In genomic region chr18:48834421-48835011, GRCh38 we compare ENCODE assay signal across 8 cellular contexts.
A peak's percentile ranks its signal among the peaks of the same experiment; 100 is the strongest.
DNase-seq lines count a peak whose midpoint lies in the region; ATAC-seq, FAIRE-seq and TF ChIP-seq lines count a peak whose summit lies in the region.

No MANE protein-coding gene starts in this region.

- peaks cover 9% of the 10 kb centered on the region for H3K79me2 ChIP-seq in astrocyte (ENCODE audit: insufficient read depth, low read length)

- TF ChIP-seq CTCF in astrocyte (IDR thresholded peaks at IDR 0.05; ENCODE audit: insufficient read depth, low read depth, low read length) = no peak

- no peaks in the 10 kb centered on the region for H3K9me3 Mint-ChIP-seq in T-helper 2 cell treated with Interferon-gamma antibody and Interleukin-4, amounts not matched to agents 5 μg/mL and 100 μg/mL, for 36 hours
- H3K9me3 Mint-ChIP-seq in astrocyte (ENCODE audit: unreplicated experiment) = no peaks in the 10 kb centered on the region

- H4K20me1 ChIP-seq in astrocyte (ENCODE audit: insufficient read depth, low read length) = no peaks in the 10 kb centered on the region

- DNase-seq in AG20443 (ENCODE audit: low spot score) (peak; percentile 92), astrocyte (ENCODE audit: low read depth) (peak; percentile 89), islet precursor cell (peak; percentile 96), HuH-7 (ENCODE audit: low spot score) (no peak)
- DNase-seq in T-helper 2 cell treated with Interferon-gamma antibody and Interleukin-4, amounts not matched to agents 5 μg/mL and 100 μg/mL, for 36 hours (ENCODE audit: low spot score) = peak; percentile 82
- peak; percentile 58 to 60 for DNase-seq in stimulated activated CD4-positive, alpha-beta T cell treated with anti-CD3 and anti-CD28 coated beads, Interleukin-2, amount 100 ng/mL, for 48 hours

- no peaks in the 10 kb centered on the region for H3K9me3 ChIP-seq in astrocyte (ENCODE audit: insufficient read depth, low read depth, low read length)

- no peaks in the 10 kb centered on the region for H3K36me3 Mint-ChIP-seq in T-helper 2 cell treated with Interferon-gamma antibody and Interleukin-4, amounts not matched to agents 5 μg/mL and 100 μg/mL, for 36 hours (ENCODE audit: low read depth)
- H3K36me3 Mint-ChIP-seq in astrocyte (ENCODE audit: low read depth, unreplicated experiment) = peaks cover 7% of the 10 kb centered on the region

- H3K4me1 ChIP-seq in astrocyte (ENCODE audit: insufficient read depth, low read length) = peaks cover 61% of the 10 kb centered on the region

- no peaks in the 10 kb centered on the region for H3K27me3 ChIP-seq in astrocyte (ENCODE audit: insufficient read depth, low read length)

- FAIRE-seq in astrocyte (lab: Jason Lieb, UNC) = peak; percentile 100

- no peaks in the 10 kb centered on the region for H3K36me3 ChIP-seq in astrocyte (ENCODE audit: insufficient read depth, low read length)

- no peak overlapping the region for H2AFZ ChIP-seq in astrocyte (ENCODE audit: low read depth, low read length)

- H3K27ac ChIP-seq in astrocyte (ENCODE audit: low read depth, low read length) = peak overlapping the region; percentile 73

- H3K9ac ChIP-seq in astrocyte (ENCODE audit: low read length) = peak overlapping the region; percentile 63

- peaks cover 50% of the 10 kb centered on the region for H3K4me1 Mint-ChIP-seq in T-helper 2 cell treated with Interferon-gamma antibody and Interleukin-4, amounts not matched to agents 5 μg/mL and 100 μg/mL, for 36 hours (ENCODE audit: low read depth)
- H3K4me1 Mint-ChIP-seq in astrocyte (ENCODE audit: low read depth, unreplicated experiment) = peaks cover 81% of the 10 kb centered on the region

- H3K4me3 ChIP-seq in astrocyte (ENCODE audit: insufficient read depth, low read depth, low read length) = peak overlapping the region; percentile 44

- peak overlapping the region; percentile 90 for H3K4me3 Mint-ChIP-seq in T-helper 2 cell treated with Interferon-gamma antibody and Interleukin-4, amounts not matched to agents 5 μg/mL and 100 μg/mL, for 36 hours
- peak overlapping the region; percentile 37 for H3K4me3 Mint-ChIP-seq in astrocyte (ENCODE audit: unreplicated experiment)

- peak; percentile 62 for ATAC-seq in GM19395 (IDR thresholded peaks at IDR 0.05; ENCODE audit: unreplicated experiment)
- peak; percentile 48 for ATAC-seq in HG03520 (IDR thresholded peaks at IDR 0.05; ENCODE audit: unreplicated experiment)

- no peaks in the 10 kb centered on the region for H3K27me3 Mint-ChIP-seq in T-helper 2 cell treated with Interferon-gamma antibody and Interleukin-4, amounts not matched to agents 5 μg/mL and 100 μg/mL, for 36 hours (ENCODE audit: low read depth)
- H3K27me3 Mint-ChIP-seq in astrocyte (ENCODE audit: low read depth, unreplicated experiment) = no peaks in the 10 kb centered on the region

- peak overlapping the region; percentile 81 for H3K4me2 ChIP-seq in astrocyte (ENCODE audit: low read length)

- H3K27ac Mint-ChIP-seq in T-helper 2 cell treated with Interferon-gamma antibody and Interleukin-4, amounts not matched to agents 5 μg/mL and 100 μg/mL, for 36 hours = peak overlapping the region; percentile 97
- peak overlapping the region; percentile 91 for H3K27ac Mint-ChIP-seq in astrocyte (ENCODE audit: unreplicated experiment)
